3 cellular contexts compared by ENCODE assay signal in genomic region chr9:137021574-137021978, GRCh38.
TF ChIP-seq lines count a peak whose summit lies in the region.

No MANE protein-coding gene starts in this region.

TF ChIP-seq in A549, 52 proteins besides CTCF, POLR2A, EP300 and RAD21:
- TF ChIP-seq ZC3H11A (IDR thresholded peaks at IDR 0.05), result no peak

TF ChIP-seq in HCT116, 20 proteins besides CTCF, POLR2A, EP300 and RAD21:
- TF ChIP-seq ELF1 (IDR thresholded peaks at IDR 0.05; ENCODE audit: borderline replicate concordance, low read depth) (no peak), EGR1 (IDR thresholded peaks at IDR 0.05; ENCODE audit: low read depth) (no peak), CEBPB (IDR thresholded peaks at IDR 0.05; ENCODE audit: low read depth) (no peak), TCF7L2 (IDR thresholded peaks at IDR 0.05; ENCODE audit: borderline replicate concordance, extremely low read depth, insufficient read depth, insufficient read length) (no peak), ZNF274 (IDR thresholded peaks at IDR 0.05; ENCODE audit: low read depth, low read length) (no peak), SRF (IDR thresholded peaks at IDR 0.05; ENCODE audit: low read depth) (no peak), REST (IDR thresholded peaks at IDR 0.05; ENCODE audit: low read depth) (no peak), SP1 (IDR thresholded peaks at IDR 0.05; ENCODE audit: low read depth) (no peak), ATF3 (IDR thresholded peaks at IDR 0.05) (no peak), ZFX (IDR thresholded peaks at IDR 0.05) (no peak), CBX3 (IDR thresholded peaks at IDR 0.05; ENCODE audit: low read depth) (no peak), MAX (IDR thresholded peaks at IDR 0.05) (no peak), POLR2AphosphoS5 (IDR thresholded peaks at IDR 0.05; ENCODE audit: low read depth, low read length) (no peak)

TF ChIP-seq in GM23338, 12 proteins besides CTCF, POLR2A, EP300 and RAD21:
- no peak for TF ChIP-seq NANOG (IDR thresholded peaks at IDR 0.05; ENCODE audit: borderline replicate concordance)
- TF ChIP-seq ETS1 (IDR thresholded peaks at IDR 0.05), result no peak
- TF ChIP-seq ZNF331 (CRISPR knock-in tag; IDR thresholded peaks at IDR 0.05; ENCODE audit: low read depth), result no peak
- no peak for TF ChIP-seq EZH2phosphoT487 (IDR thresholded peaks at IDR 0.05; ENCODE audit: unreplicated experiment)
- no peak for TF ChIP-seq ZNF114 (CRISPR knock-in tag; IDR thresholded peaks at IDR 0.05)
- TF ChIP-seq REST (IDR thresholded peaks at IDR 0.05; ENCODE audit: unreplicated experiment), result no peak
- no peak for TF ChIP-seq EZH2 (IDR thresholded peaks at IDR 0.05; ENCODE audit: low read depth, unreplicated experiment)
- no peak for TF ChIP-seq POLR2AphosphoS5 (IDR thresholded peaks at IDR 0.05; ENCODE audit: low read depth)
- TF ChIP-seq STAT1 (IDR thresholded peaks at IDR 0.05; ENCODE audit: unreplicated experiment), result no peak
- no peak for TF ChIP-seq JUNB (IDR thresholded peaks at IDR 0.05; ENCODE audit: unreplicated experiment)
